In genomic region chr11:119316729-119317591, GRCh38 we compare ENCODE assay signal across 8 cellular contexts. TPM values are rescaled to one million over a fixed set of nuclear protein-coding genes. Genes with fewer than 3 reads are reported as not detected.
A peak's percentile ranks its signal among the peaks of the same experiment; 100 is the strongest.
DNase-seq lines count a peak whose midpoint lies in the region; ATAC-seq and TF ChIP-seq lines count a peak whose summit lies in the region.

TSS of gene MCAM (minus strand) at chr11:119317130. CDS start at chr11:119317101, 29 bp downstream.

- WGBS in right lobe of liver (ENCODE audit: insufficient coverage, low coverage, low lambda C conversion rate, missing lambda C conversion rate): no CpG with 5 or more reads among the region's 74 CpGs

- no peaks in the 10 kb centered on the region for H3K9me3 ChIP-seq in right lobe of liver
- H3K9me3 ChIP-seq in subcutaneous abdominal adipose tissue (ENCODE audit: control insufficient read depth in 5 of 5, low read length in 5 of 5): no peaks in the 10 kb centered on the region

- DNase-seq in NCI-H2171 treated with DMSO at 0.1 percent for 48 hours (lab: John Stamatoyannopoulos, UW) (peak; percentile 42), NCI-H2171 (lab: John Stamatoyannopoulos, UW) (no peak), NCI-H69 (lab: John Stamatoyannopoulos, UW) (peak; percentile 80), right lobe of liver (peak in 2 of 3 donors; percentile 47 to 61), AML-193 (lab: John Stamatoyannopoulos, UW) (no peak), activated gamma-delta T cell (lab: John Stamatoyannopoulos, UW) (no peak)

- intact Hi-C loops in right lobe of liver (cut with DNase I): no loop called here

- no peak for TF ChIP-seq CTCF in right lobe of liver (IDR thresholded peaks at IDR 0.05)

- H3K4me1 ChIP-seq in right lobe of liver (peaks cover 0 to 25% (median 4%) of the 10 kb centered on the region in 4 donors), subcutaneous abdominal adipose tissue (ENCODE audit: control insufficient read depth in 5 of 5, insufficient read depth in 5 of 5, low read length in 5 of 5) (peaks cover 12 to 94% (median 80%) of the 10 kb centered on the region in 5 donors)

- H3K27me3 ChIP-seq in right lobe of liver (peaks cover 0 to 4% of the 10 kb centered on the region in 2 donors), subcutaneous abdominal adipose tissue (ENCODE audit: control insufficient read depth in 5 of 5, insufficient read depth in 4 of 5, low read length in 5 of 5) (peaks cover 0 to 10% (median 6%) of the 10 kb centered on the region in 5 donors)

- H3K9ac ChIP-seq in subcutaneous abdominal adipose tissue (ENCODE audit: low read length in 5 of 5): peak within 1 kb of the TSS; percentile 83 to 91 (median 87)

- H3K36me3 ChIP-seq in right lobe of liver (no peaks in the 10 kb centered on the region), subcutaneous abdominal adipose tissue (ENCODE audit: control insufficient read depth in 5 of 5, insufficient read depth in 5 of 5, low read length in 5 of 5) (peaks cover 3 to 30% (median 24%) of the 10 kb centered on the region in 5 donors)

- H3K27ac ChIP-seq in cingulate gyrus (ENCODE audit: low read depth, low read length) (peak within 1 kb of the TSS; percentile 93), right lobe of liver (peak within 1 kb of the TSS; percentile 15 to 63 (median 43)), subcutaneous abdominal adipose tissue (ENCODE audit: low read depth, low read length) (peak within 1 kb of the TSS; percentile 95)

- ATAC-seq in right lobe of liver: peak in 3 of 4 donors; percentile 4 to 10 (median 5)

- no peak for TF ChIP-seq POLR2A in right lobe of liver (IDR thresholded peaks at IDR 0.05)

- H3K4me3 ChIP-seq in right lobe of liver (peak within 1 kb of the TSS; percentile 32 to 42 (median 35)), subcutaneous abdominal adipose tissue (ENCODE audit: low read depth in 1 of 5, low read length in 5 of 5) (peak within 1 kb of the TSS; percentile 74 to 93 (median 82))

RNA-seq across cellular contexts. Expression of gene MCAM, which starts in this region (rescaled TPM):
- total RNA-seq in right lobe of liver: 10 to 100 TPM in 4 of 6 experiments, 1 to 10 TPM in 2; 1.8 to 28.7 (median 12.5) TPM

Comparison
In these comparisons a context has a peak if more than half of its experiments do, and no peak if none do; other contexts are left out.
1. DNase-seq: peak in NCI-H2171 treated with DMSO at 0.1 percent for 48 hours (single experiment), NCI-H69 (single experiment) and right lobe of liver (2 of 3); none in NCI-H2171 (single experiment), AML-193 (0 of 2) and activated gamma-delta T cell (single experiment).
2. H3K27ac ChIP-seq: peak in every context shown above with its lines; median percentile 95 in subcutaneous abdominal adipose tissue; 93 in cingulate gyrus; 43 in right lobe of liver.